ENCODE assay signal across 16 cellular contexts in genomic region chr12:113413488-113413939, GRCh38. TPM values are rescaled to one million over a fixed set of nuclear protein-coding genes. Genes with fewer than 3 reads are reported as not detected.
DNase-seq lines count a peak whose midpoint lies in the region; ATAC-seq lines count a peak whose summit lies in the region.
"Had no signal": no experiment of that assay in that cellular context is flagged by ENCODE, and none has a peak within 500 bp of the region (broad histone marks: within the 10 kb centered on the region; RNA-seq: fewer than 3 reads in every experiment).

No MANE protein-coding gene starts in this region.

- peak overlapping the region; percentile 58 for H3K27ac Mint-ChIP-seq in dendritic cell treated with granulocyte-macrophage colony-stimulating factor and Interleukin-4, amounts not matched to agents 40 ng/mL and 50 ng/mL, for 4 days
- no peak overlapping the region for H3K27ac Mint-ChIP-seq in activated naive CD4-positive, alpha-beta T cell treated with anti-CD3 and anti-CD28 coated beads, Interleukin-2, amount 50 U/mL, for 72 hours

- no peak overlapping the region for H2BK120ac ChIP-seq in mesenchymal stem cell (ENCODE audit: low read depth, low read length)

- H3K4me1 Mint-ChIP-seq in dendritic cell treated with granulocyte-macrophage colony-stimulating factor and Interleukin-4, amounts not matched to agents 40 ng/mL and 50 ng/mL, for 4 days (ENCODE audit: low read depth): peaks cover 39% of the 10 kb centered on the region
- no peaks in the 10 kb centered on the region for H3K4me1 Mint-ChIP-seq in activated T-cell treated with anti-CD3 and anti-CD28 coated beads, Interleukin-2, amount 50 U/mL, for 4 hours (ENCODE audit: low read depth)

- no peak overlapping the region for H4K8ac ChIP-seq in mesenchymal stem cell (ENCODE audit: low read length)

- no peak overlapping the region for H4K91ac ChIP-seq in mesenchymal stem cell (ENCODE audit: low read length)

- no peaks in the 10 kb centered on the region for H3K36me3 Mint-ChIP-seq in dendritic cell treated with granulocyte-macrophage colony-stimulating factor and Interleukin-4, amounts not matched to agents 40 ng/mL and 50 ng/mL, for 4 days (ENCODE audit: low read depth)
- no peaks in the 10 kb centered on the region for H3K36me3 Mint-ChIP-seq in activated naive CD4-positive, alpha-beta T cell treated with anti-CD3 and anti-CD28 coated beads, Interleukin-2, amount 50 U/mL, for 72 hours
- H3K36me3 Mint-ChIP-seq in activated T-cell treated with anti-CD3 and anti-CD28 coated beads, Interleukin-2, amount 50 U/mL, for 4 hours (ENCODE audit: insufficient read depth): no peaks in the 10 kb centered on the region

- H3K36me3 ChIP-seq in mesenchymal stem cell (ENCODE audit: control insufficient read depth in 1 of 2, insufficient read depth in 2 of 2, low read depth in 1 of 2, low read length in 2 of 2): no peaks in the 10 kb centered on the region
- H3K36me3 ChIP-seq: heart right ventricle had no signal

- peaks cover 4% of the 10 kb centered on the region for H3K27me3 Mint-ChIP-seq in dendritic cell treated with granulocyte-macrophage colony-stimulating factor and Interleukin-4, amounts not matched to agents 40 ng/mL and 50 ng/mL, for 4 days
- H3K27me3 Mint-ChIP-seq in activated T-cell treated with anti-CD3 and anti-CD28 coated beads, Interleukin-2, amount 50 U/mL, for 4 hours (ENCODE audit: low read depth): peaks cover 18% of the 10 kb centered on the region

- peaks cover 0 to 2% of the 10 kb centered on the region in 2 experiments for H3K27me3 ChIP-seq in mesenchymal stem cell (ENCODE audit: control insufficient read depth in 1 of 2, insufficient read depth in 1 of 2, low read length in 2 of 2)

- no peak overlapping the region for H3K4me2 ChIP-seq in mesenchymal stem cell (ENCODE audit: low read length, poor library complexity, severe bottlenecking)

- no peak overlapping the region for H3K4ac ChIP-seq in mesenchymal stem cell (ENCODE audit: low read depth in 1 of 2, low read length in 2 of 2)

- H2AK5ac ChIP-seq in mesenchymal stem cell (ENCODE audit: low read length, severe bottlenecking): no peak overlapping the region

- H2AFZ ChIP-seq in mesenchymal stem cell (ENCODE audit: low read depth, low read length): no peak overlapping the region

- H3K23ac ChIP-seq in mesenchymal stem cell (ENCODE audit: low read length in 2 of 2): no peak overlapping the region

- H3K4me3 Mint-ChIP-seq in dendritic cell treated with granulocyte-macrophage colony-stimulating factor and Interleukin-4, amounts not matched to agents 40 ng/mL and 50 ng/mL, for 4 days: no peak overlapping the region
- H3K4me3 Mint-ChIP-seq in activated T-cell treated with anti-CD3 and anti-CD28 coated beads, Interleukin-2, amount 50 U/mL, for 4 hours: no peak overlapping the region

- WGBS in mesenchymal stem cell: 59% methylated on average over 11 of the region's 11 CpGs

- H3K9me3 Mint-ChIP-seq in dendritic cell treated with granulocyte-macrophage colony-stimulating factor and Interleukin-4, amounts not matched to agents 40 ng/mL and 50 ng/mL, for 4 days: no peaks in the 10 kb centered on the region
- no peaks in the 10 kb centered on the region for H3K9me3 Mint-ChIP-seq in activated naive CD4-positive, alpha-beta T cell treated with anti-CD3 and anti-CD28 coated beads, Interleukin-2, amount 50 U/mL, for 72 hours
- no peaks in the 10 kb centered on the region for H3K9me3 Mint-ChIP-seq in activated T-cell treated with anti-CD3 and anti-CD28 coated beads, Interleukin-2, amount 50 U/mL, for 4 hours

- H3K18ac ChIP-seq in mesenchymal stem cell (ENCODE audit: low read depth in 1 of 2, low read length in 2 of 2): peak overlapping the region in 1 of 2 experiments; percentile 6

- no peak overlapping the region for H2BK15ac ChIP-seq in mesenchymal stem cell (ENCODE audit: low read depth, poor library complexity, severe bottlenecking)

- H3K14ac ChIP-seq in mesenchymal stem cell (ENCODE audit: low read length in 2 of 2): no peak overlapping the region

- H3K9me3 ChIP-seq in mesenchymal stem cell (ENCODE audit: control insufficient read depth, low read length): no peaks in the 10 kb centered on the region
- H3K9me3 ChIP-seq: heart right ventricle had no signal

- ATAC-seq in activated naive CD4-positive, alpha-beta T cell treated with anti-CD3 and anti-CD28 coated beads, Interleukin-2, amount 50 U/mL, for 72 hours: no peak
- no peak for ATAC-seq in activated T-cell treated with anti-CD3 and anti-CD28 coated beads, Interleukin-2, amount 50 U/mL, for 4 hours

- no peak overlapping the region for H3K27ac ChIP-seq in mesenchymal stem cell (ENCODE audit: low read length, poor library complexity, severe bottlenecking)
- H3K27ac ChIP-seq: 22Rv1, heart right ventricle had no signal

- intact Hi-C loops in dendritic cell treated with granulocyte-macrophage colony-stimulating factor and Interleukin-4, amounts not matched to agents 40 ng/mL and 50 ng/mL, for 4 days (cut with micrococcal nuclease): no loop called here

- no peak overlapping the region for H3K4me3 ChIP-seq in mesenchymal stem cell (ENCODE audit: insufficient read depth in 1 of 2, low read depth in 1 of 2, low read length in 2 of 2)
- H3K4me3 ChIP-seq: heart right ventricle had no signal

- H3K9ac ChIP-seq in mesenchymal stem cell (ENCODE audit: low read length): no peak overlapping the region

- H2BK12ac ChIP-seq in mesenchymal stem cell (ENCODE audit: low read length in 2 of 2): no peak overlapping the region

- H2BK5ac ChIP-seq in mesenchymal stem cell (ENCODE audit: low read depth, low read length, poor library complexity, severe bottlenecking): no peak overlapping the region

- H3K79me1 ChIP-seq in mesenchymal stem cell (replicated peaks; ENCODE audit: low read length, poor library complexity, severe bottlenecking): no peaks in the 10 kb centered on the region

- H3K4me1 ChIP-seq in mesenchymal stem cell (ENCODE audit: control insufficient read depth, insufficient read depth, low read depth, low read length): peaks cover 13% of the 10 kb centered on the region

- DNase-seq in DMS 273 (lab: John Stamatoyannopoulos, UW; ENCODE audit: unreplicated experiment): peak; percentile 15
- DNase-seq in DMS 273 treated with DMSO at 0.1 percent for 48 hours (lab: John Stamatoyannopoulos, UW): no peak
- peak; percentile 55 for DNase-seq in HuH-7.5 (ENCODE audit: low spot score)
- peak; percentile 32 for DNase-seq in mesenchymal stem cell
- no peak for DNase-seq in activated naive CD4-positive, alpha-beta T cell treated with anti-CD3 and anti-CD28 coated beads, Interleukin-2, amount 50 U/mL, for 72 hours (ENCODE audit: low spot score in 2 of 2)
- no peak for DNase-seq in activated T-cell treated with anti-CD3 and anti-CD28 coated beads, Interleukin-2, amount 50 U/mL, for 4 hours
- no peak for DNase-seq in cerebellum (ENCODE audit: low spot score)
- DNase-seq: DND-41; effector CD4-positive, alpha-beta T cell; heart right ventricle; midbrain; NCI-H1105; T1000 had no signal

RNA-seq across cellular contexts. Expression of gene SDSL, which starts 8.7 kb away (rescaled TPM):
- 5.4 TPM for polyA plus RNA-seq in mesenchymal stem cell (2013, experiment 1 of 2)
- 4.6 TPM for polyA plus RNA-seq in mesenchymal stem cell (2013, experiment 2 of 2)
- 1 to 10 TPM in 1 of 2 donors, not detected in 1; 2.9 TPM for total RNA-seq in activated naive CD4-positive, alpha-beta T cell treated with anti-CD3 and anti-CD28 coated beads, Interleukin-2, amount 50 U/mL, for 72 hours
- total RNA-seq in activated T-cell treated with anti-CD3 and anti-CD28 coated beads, Interleukin-2, amount 50 U/mL, for 4 hours: under 1 TPM in 1 of 3 donors, not detected in 2; 0.46 TPM
- 1.7 TPM for total RNA-seq in cerebellum

RNA-seq across cellular contexts. Expression of gene SDS, which starts 9.8 kb away (rescaled TPM):
- polyA plus RNA-seq in mesenchymal stem cell (2013, experiment 1 of 2): not detected
- polyA plus RNA-seq in mesenchymal stem cell (2013, experiment 2 of 2): not detected
- not detected for total RNA-seq in activated naive CD4-positive, alpha-beta T cell treated with anti-CD3 and anti-CD28 coated beads, Interleukin-2, amount 50 U/mL, for 72 hours
- total RNA-seq in activated T-cell treated with anti-CD3 and anti-CD28 coated beads, Interleukin-2, amount 50 U/mL, for 4 hours: under 1 TPM in 1 of 3 donors, not detected in 2; 0.18 TPM
- total RNA-seq in cerebellum: not detected
- total RNA-seq: pulmonary artery endothelial cell had no signal

RNA-seq across cellular contexts. Expression of gene PLBD2, which starts 55.1 kb away (rescaled TPM):
- 165 TPM for polyA plus RNA-seq in mesenchymal stem cell (2013, experiment 1 of 2)
- polyA plus RNA-seq in mesenchymal stem cell (2013, experiment 2 of 2): 149 TPM
- 10 to 100 TPM; 14.7 to 14.9 TPM for total RNA-seq in activated naive CD4-positive, alpha-beta T cell treated with anti-CD3 and anti-CD28 coated beads, Interleukin-2, amount 50 U/mL, for 72 hours
- total RNA-seq in activated T-cell treated with anti-CD3 and anti-CD28 coated beads, Interleukin-2, amount 50 U/mL, for 4 hours: 10 to 100 TPM; 22.9 to 25.3 (median 24.2) TPM
- 11.8 TPM for total RNA-seq in cerebellum

RNA-seq across cellular contexts. Expression of gene LHX5, which starts 58.2 kb away (rescaled TPM):
- not detected for polyA plus RNA-seq in mesenchymal stem cell (2013, experiment 1 of 2)
- polyA plus RNA-seq in mesenchymal stem cell (2013, experiment 2 of 2): not detected
- not detected for total RNA-seq in activated naive CD4-positive, alpha-beta T cell treated with anti-CD3 and anti-CD28 coated beads, Interleukin-2, amount 50 U/mL, for 72 hours
- not detected for total RNA-seq in activated T-cell treated with anti-CD3 and anti-CD28 coated beads, Interleukin-2, amount 50 U/mL, for 4 hours
- total RNA-seq in cerebellum: 10.2 TPM
- total RNA-seq: heart right ventricle, pulmonary artery endothelial cell had no signal
- polyA plus RNA-seq: heart right ventricle had no signal

Comparison
In these comparisons a context has a peak if more than half of its experiments do, and no peak if none do; other contexts are left out.
1. DNase-seq: peak in DMS 273 (single experiment), HuH-7.5 (single experiment) and mesenchymal stem cell (single experiment); none in DMS 273 treated with DMSO at 0.1 percent for 48 hours (single experiment), activated naive CD4-positive, alpha-beta T cell treated with anti-CD3 and anti-CD28 coated beads, Interleukin-2, amount 50 U/mL, for 72 hours (0 of 2), activated T-cell treated with anti-CD3 and anti-CD28 coated beads, Interleukin-2, amount 50 U/mL, for 4 hours (single experiment) and cerebellum (single experiment).